In genomic region chr21:43516295-43516847, GRCh38 we compare ENCODE assay signal across 8 cellular contexts.
DNase-seq lines count a peak whose midpoint lies in the region; ATAC-seq, FAIRE-seq and TF ChIP-seq lines count a peak whose summit lies in the region.
"Not testable (repeated sequence)": the region's sequence is repeated elsewhere in the genome, so short reads cannot be mapped to it uniquely, and the experiment has no call there.

No MANE protein-coding gene starts in this region.

- not testable (repeated sequence) for TF ChIP-seq POLR2A in A549 (IDR thresholded peaks at IDR 0.05; ENCODE audit: low read length); heart left ventricle (IDR thresholded peaks at IDR 0.05)

- CTCF ChIA-PET in A549 (lab: Yijun Ruan, JAX); PC-3 (lab: Charles Lee): not testable (repeated sequence)

- ATAC-seq in A549 (peak; percentile 51 to 70), PC-3 (peak; percentile 33), SK-N-SH treated with all-trans-retinoic acid at 6 μM for 48 hours (peak; percentile 17; the same call in 2 of the 3 replicates), heart left ventricle (peak in 3 of 4 donors; percentile 2 to 14 (median 4)), left colon (peak; percentile 58), left lung (peak; percentile 3), lower lobe of right lung (peak; percentile 3 to 8), upper lobe of right lung (peak; percentile 4)

- not testable (repeated sequence) for TF ChIP-seq EP300 in A549 (IDR thresholded peaks at IDR 0.05)

- H2AFZ ChIP-seq in PC-3 (ENCODE audit: low read length): not testable (repeated sequence)

- not testable (repeated sequence) for TF ChIP-seq RAD21 in A549 (conservative IDR thresholded peaks at IDR 0.05 in 1 of 2, IDR thresholded peaks at IDR 0.05 in 1 of 2)

- DNase-seq in A549 (ENCODE audit: low read depth in 1 of 2, low spot score in 1 of 2); PC-3; heart left ventricle; left colon; left lung; lower lobe of right lung; upper lobe of right lung: not testable (repeated sequence)

- H3K27me3 ChIP-seq in PC-3 (ENCODE audit: low read length); heart left ventricle; left lung; lower lobe of right lung (ENCODE audit: low read depth); upper lobe of right lung: not testable (repeated sequence)

- not testable (repeated sequence) for H3K9ac ChIP-seq in PC-3 (ENCODE audit: low read length)

- H3K9me2 ChIP-seq in PC-3 (replicated peaks; ENCODE audit: low read length): not testable (repeated sequence)

- not testable (repeated sequence) for H3K27ac ChIP-seq in A549; PC-3 (ENCODE audit: low read length); heart left ventricle; left lung; lower lobe of right lung; upper lobe of right lung

- not testable (repeated sequence) for H3K4me3 ChIP-seq in A549; PC-3 (ENCODE audit: low read length); heart left ventricle; left lung; lower lobe of right lung; upper lobe of right lung

- BruUV-seq in PC-3 (replicated peaks; lab: Mats Ljungman, UMichigan): not testable (repeated sequence)

- H3K4me2 ChIP-seq in A549; PC-3 (ENCODE audit: low read length): not testable (repeated sequence)

- H3K36me3 ChIP-seq in PC-3 (ENCODE audit: low read depth, low read length); heart left ventricle; left lung; lower lobe of right lung; upper lobe of right lung: not testable (repeated sequence)

- H3K79me2 ChIP-seq in PC-3 (ENCODE audit: low read length): not testable (repeated sequence)

- not testable (repeated sequence) for H3K9me3 ChIP-seq in A549; PC-3 (ENCODE audit: low read length); heart left ventricle; left lung; lower lobe of right lung; upper lobe of right lung

- H3K4me1 ChIP-seq in A549; PC-3 (ENCODE audit: insufficient read depth, low read length); heart left ventricle; left lung; lower lobe of right lung; upper lobe of right lung: not testable (repeated sequence)

- intact Hi-C loops in PC-3 (cut with micrococcal nuclease); heart left ventricle (cut with DNase I); left colon (cut with DNase I, micrococcal nuclease); left lung (cut with DNase I); lower lobe of right lung (cut with DNase I); upper lobe of right lung (cut with DNase I): not testable (repeated sequence)

- POLR2A ChIA-PET in A549 (lab: Yijun Ruan, JAX); PC-3 (lab: Charles Lee; ENCODE audit: unreplicated experiment): not testable (repeated sequence)

- H4K20me1 ChIP-seq in PC-3 (ENCODE audit: low read length): not testable (repeated sequence)

- not testable (repeated sequence) for TF ChIP-seq CTCF in A549 (IDR thresholded peaks at IDR 0.05); PC-3 (conservative IDR thresholded peaks at IDR 0.05; ENCODE audit: low read depth, low read length); heart left ventricle (IDR thresholded peaks at IDR 0.05); left lung (IDR thresholded peaks at IDR 0.05); lower lobe of right lung (IDR thresholded peaks at IDR 0.05); upper lobe of right lung (IDR thresholded peaks at IDR 0.05)

- H3F3A ChIP-seq in PC-3 (ENCODE audit: low read length, unreplicated experiment): not testable (repeated sequence)

- no CpG with 5 or more reads among the region's 4 CpGs for WGBS in A549 (ENCODE audit: missing lambda C conversion rate)
- no CpG with 5 or more reads among the region's 4 CpGs for WGBS in heart left ventricle, 4 donors

- not testable (repeated sequence) for FAIRE-seq in A549 (lab: Jason Lieb, UNC)

Comparison
In these comparisons a context has a peak if more than half of its experiments do, and no peak if none do; other contexts are left out.
1. ATAC-seq: peak in every context shown above with its lines; median percentile 60 in A549; 58 in left colon; 33 in PC-3; 17 in SK-N-SH treated with all-trans-retinoic acid at 6 μM for 48 hours; 6 in lower lobe of right lung; 4 in heart left ventricle; 4 in upper lobe of right lung; 3 in left lung.